15 cellular contexts compared by ENCODE assay signal in genomic region chr1:246275036-246275435, GRCh38.
A peak's percentile ranks its signal among the peaks of the same experiment; 100 is the strongest.
DNase-seq lines count a peak whose midpoint lies in the region; ATAC-seq and TF ChIP-seq lines count a peak whose summit lies in the region.
"Had no signal": no experiment of that assay in that cellular context is flagged by ENCODE, and none has a peak within 500 bp of the region (broad histone marks: within the 10 kb centered on the region; RNA-seq: fewer than 3 reads in every experiment).

No MANE protein-coding gene starts in this region.

- DNase-seq in caudate nucleus (lab: John Stamatoyannopoulos, UW) (peak in 4 of 61 donors; percentile 2 to 14 (median 9)), globus pallidus (ENCODE audit: low spot score) (peak; percentile 55), trophoblast cell (no peak), smooth muscle cell (lab: John Stamatoyannopoulos, UW; ENCODE audit: unreplicated experiment) (no peak), lower lobe of right lung (no peak), SK-N-SH (no peak)
- DNase-seq: ACHN; Caco-2; CD4-positive, alpha-beta T cell; HCEC 1CT had no signal

- TF ChIP-seq CTCF in smooth muscle cell (IDR thresholded peaks at IDR 0.05; ENCODE audit: borderline replicate concordance, insufficient read depth, poor library complexity, severe bottlenecking), result no peak
- no peak for TF ChIP-seq CTCF in lower lobe of right lung (IDR thresholded peaks at IDR 0.05)
- TF ChIP-seq CTCF in SK-N-SH (IDR thresholded peaks at IDR 0.05), result no peak

- peaks cover 7% of the 10 kb centered on the region for H3K79me1 ChIP-seq in trophoblast cell (ENCODE audit: low read length)

- H2BK120ac ChIP-seq in trophoblast cell (ENCODE audit: insufficient read depth, low read length, poor library complexity), result peak overlapping the region; percentile 11

- H4K12ac ChIP-seq in trophoblast cell (ENCODE audit: low read depth, low read length), result no peak overlapping the region

- H3K18ac ChIP-seq in trophoblast cell (ENCODE audit: low read length), result no peak overlapping the region

- H2AK5ac ChIP-seq in trophoblast cell (ENCODE audit: low read length), result no peak overlapping the region

- H3K36me3 ChIP-seq in trophoblast cell (ENCODE audit: control insufficient read depth in 1 of 2, insufficient read depth in 2 of 2, low read length in 2 of 2) (peaks cover 0 to 2% of the 10 kb centered on the region in 2 experiments), smooth muscle cell (ENCODE audit: low read depth) (no peaks in the 10 kb centered on the region), lower lobe of right lung (no peaks in the 10 kb centered on the region), SK-N-SH (replicated peaks in 1 of 2; ENCODE audit: control insufficient read depth in 1 of 2, insufficient read depth in 2 of 2, low read length in 1 of 2) (no peaks in the 10 kb centered on the region)

- H3K9me2 ChIP-seq in SK-N-SH, result no peaks in the 10 kb centered on the region

- H2AFZ ChIP-seq in trophoblast cell (ENCODE audit: insufficient read depth, low read length, poor library complexity) (no peak overlapping the region), smooth muscle cell (ENCODE audit: low read depth) (no peak overlapping the region), SK-N-SH (ENCODE audit: low read depth) (no peak overlapping the region)
- H2AFZ ChIP-seq: GM23338 had no signal

- intact Hi-C loops in lower lobe of right lung (cut with DNase I), result no loop called here

- H3K4ac ChIP-seq in trophoblast cell (ENCODE audit: low read depth, low read length), result no peak overlapping the region

- H4K8ac ChIP-seq in trophoblast cell (ENCODE audit: low read depth, low read length), result no peak overlapping the region

- peaks cover 2% of the 10 kb centered on the region for H3K79me2 ChIP-seq in trophoblast cell (ENCODE audit: control insufficient read depth, insufficient read depth, low read length, poor library complexity)
- no peaks in the 10 kb centered on the region for H3K79me2 ChIP-seq in smooth muscle cell (ENCODE audit: low read depth)
- no peaks in the 10 kb centered on the region for H3K79me2 ChIP-seq in SK-N-SH (ENCODE audit: insufficient read depth)

- no peak overlapping the region for H3K23ac ChIP-seq in trophoblast cell (ENCODE audit: low read length)

- POLR2A ChIA-PET in SK-N-SH (lab: Yijun Ruan, JAX), result no interaction called here

- no peak for TF ChIP-seq EP300 in SK-N-SH (IDR thresholded peaks at IDR 0.05; ENCODE audit: borderline replicate concordance in 1 of 2, low read depth in 1 of 2, low read length in 1 of 2)

- H2BK5ac ChIP-seq in trophoblast cell (ENCODE audit: low read depth, low read length, poor library complexity), result no peak overlapping the region

- no peak overlapping the region for H3K4me3 ChIP-seq in trophoblast cell (ENCODE audit: low read depth, low read length)
- no peak overlapping the region for H3K4me3 ChIP-seq in smooth muscle cell
- no peak overlapping the region for H3K4me3 ChIP-seq in lower lobe of right lung
- no peak overlapping the region for H3K4me3 ChIP-seq in SK-N-SH (ENCODE audit: low read depth in 2 of 2, low read length in 1 of 2)
- H3K4me3 ChIP-seq: GM23338 had no signal

- peak overlapping the region; percentile 84 for H2BK12ac ChIP-seq in trophoblast cell (ENCODE audit: low read length)

- no peak for TF ChIP-seq RAD21 in SK-N-SH (IDR thresholded peaks at IDR 0.05; ENCODE audit: low read length)

- H4K91ac ChIP-seq in trophoblast cell (ENCODE audit: low read depth, low read length), result no peak overlapping the region

- no peak for ATAC-seq in HG03196 (IDR thresholded peaks at IDR 0.05; ENCODE audit: unreplicated experiment)
- no peak for ATAC-seq in lower lobe of right lung
- ATAC-seq in HG02970 (IDR thresholded peaks at IDR 0.05; ENCODE audit: low FRiP score, unreplicated experiment), result no peak
- ATAC-seq: GM23338 had no signal

- CTCF ChIA-PET in SK-N-SH (lab: Yijun Ruan, JAX), result interaction anchor here (1.6 to 4.2 kb wide), 3 partner anchors 8 to 1121 kb away, joined by 3 to 19 read pairs (median 4); partner anchors contain the start of gene KIF26B

- no peak overlapping the region for H3K14ac ChIP-seq in trophoblast cell (ENCODE audit: low read length)

- H4K20me1 ChIP-seq in smooth muscle cell (ENCODE audit: low read depth), result no peaks in the 10 kb centered on the region
- no peaks in the 10 kb centered on the region for H4K20me1 ChIP-seq in SK-N-SH (ENCODE audit: insufficient read depth)

- H3K9me3 ChIP-seq in trophoblast cell (ENCODE audit: insufficient read depth, low read depth, low read length) (no peaks in the 10 kb centered on the region), smooth muscle cell (replicated peaks; ENCODE audit: low read depth) (no peaks in the 10 kb centered on the region), lower lobe of right lung (no peaks in the 10 kb centered on the region), SK-N-SH (no peaks in the 10 kb centered on the region)

- no peaks in the 10 kb centered on the region for H3K27me3 ChIP-seq in trophoblast cell (ENCODE audit: insufficient read depth, low read length)
- no peaks in the 10 kb centered on the region for H3K27me3 ChIP-seq in smooth muscle cell (ENCODE audit: low read depth)
- no peaks in the 10 kb centered on the region for H3K27me3 ChIP-seq in lower lobe of right lung (ENCODE audit: low read depth)
- no peaks in the 10 kb centered on the region for H3K27me3 ChIP-seq in SK-N-SH (ENCODE audit: insufficient read depth)

- H3K4me1 ChIP-seq in trophoblast cell (ENCODE audit: control insufficient read depth in 1 of 2, insufficient read depth in 2 of 2, low read length in 2 of 2) (peaks cover 4% of the 10 kb centered on the region in 2 experiments), smooth muscle cell (ENCODE audit: low read depth) (peaks cover 9% of the 10 kb centered on the region), lower lobe of right lung (no peaks in the 10 kb centered on the region), SK-N-SH (ENCODE audit: control insufficient read depth in 1 of 2, insufficient read depth in 2 of 2, low read depth in 1 of 2, low read length in 1 of 2) (no peaks in the 10 kb centered on the region; a peak in 2 of 4 replicates)
- H3K4me1 ChIP-seq: Caco-2 had no signal

- no peak overlapping the region for H3K9ac ChIP-seq in trophoblast cell (ENCODE audit: low read length)
- no peak overlapping the region for H3K9ac ChIP-seq in smooth muscle cell (ENCODE audit: low read depth)
- no peak overlapping the region for H3K9ac ChIP-seq in SK-N-SH

- H3F3A ChIP-seq in smooth muscle cell (ENCODE audit: low read depth) (peaks cover 11% of the 10 kb centered on the region), SK-N-SH (replicated peaks; ENCODE audit: insufficient read depth) (no peaks in the 10 kb centered on the region)

- peak overlapping the region; percentile 14 for H3K27ac ChIP-seq in caudate nucleus (ENCODE audit: low read depth, low read length)
- H3K27ac ChIP-seq in trophoblast cell (ENCODE audit: low read depth, low read length), result no peak overlapping the region
- peak overlapping the region; percentile 54 for H3K27ac ChIP-seq in smooth muscle cell (ENCODE audit: low read depth)
- H3K27ac ChIP-seq in lower lobe of right lung, result no peak overlapping the region
- H3K27ac ChIP-seq in SK-N-SH (ENCODE audit: low read depth in 2 of 2, low read length in 1 of 2), result no peak overlapping the region
- H3K27ac ChIP-seq: C4-2B, HL-60 had no signal

- H3K4me2 ChIP-seq in trophoblast cell (ENCODE audit: low read length) (no peak overlapping the region), smooth muscle cell (no peak overlapping the region), SK-N-SH (no peak overlapping the region)
- H3K4me2 ChIP-seq: GM23338 had no signal

- WGBS in trophoblast cell (ENCODE audit: extremely low coverage, insufficient coverage, insufficient read length), result no CpG with 5 or more reads among the region's 3 CpGs
- WGBS in smooth muscle cell (ENCODE audit: low lambda C conversion rate), result 85% methylated on average over 3 of the region's 3 CpGs
- WGBS in SK-N-SH (ENCODE audit: low lambda C conversion rate), result 96% methylated on average over 3 of the region's 3 CpGs

TF ChIP-seq in SK-N-SH, 30 proteins besides CTCF, POLR2A, EP300 and RAD21 (continues in another document):
- TF ChIP-seq FOSL2 (IDR thresholded peaks at IDR 0.05; ENCODE audit: borderline replicate concordance, low read depth), result no peak
- TF ChIP-seq FOXM1 (IDR thresholded peaks at IDR 0.05; ENCODE audit: low read depth), result no peak
- no peak for TF ChIP-seq TAF1 (IDR thresholded peaks at IDR 0.05; ENCODE audit: borderline replicate concordance, low read depth, low read length)
- TF ChIP-seq IRF3 (IDR thresholded peaks at IDR 0.05; ENCODE audit: low read depth, low read length), result no peak
- no peak for TF ChIP-seq JUND (IDR thresholded peaks at IDR 0.05)
- no peak for TF ChIP-seq RCOR1 (IDR thresholded peaks at IDR 0.05; ENCODE audit: low read length)
- no peak for TF ChIP-seq NRF1 (IDR thresholded peaks at IDR 0.05; ENCODE audit: low read depth, low read length)
- TF ChIP-seq, protein P1, sequence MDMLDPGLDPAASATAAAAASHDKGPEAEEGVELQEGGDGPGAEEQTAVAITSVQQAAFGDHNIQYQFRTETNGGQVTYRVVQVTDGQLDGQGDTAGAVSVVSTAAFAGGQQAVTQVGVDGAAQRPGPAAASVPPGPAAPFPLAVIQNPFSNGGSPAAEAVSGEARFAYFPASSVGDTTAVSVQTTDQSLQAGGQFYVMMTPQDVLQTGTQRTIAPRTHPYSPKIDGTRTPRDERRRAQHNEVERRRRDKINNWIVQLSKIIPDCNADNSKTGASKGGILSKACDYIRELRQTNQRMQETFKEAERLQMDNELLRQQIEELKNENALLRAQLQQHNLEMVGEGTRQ (IDR thresholded peaks at IDR 0.05; ENCODE audit: borderline replicate concordance, low read depth, low read length), result no peak
- no peak for TF ChIP-seq TEAD4 (IDR thresholded peaks at IDR 0.05; ENCODE audit: borderline replicate concordance, insufficient read depth)
- TF ChIP-seq SMC3 (IDR thresholded peaks at IDR 0.05; ENCODE audit: low read depth, low read length), result no peak

Comparison
In these comparisons a context has a peak if more than half of its experiments do, and no peak if none do; other contexts are left out.
1. H3K27ac ChIP-seq: peak in caudate nucleus (single experiment) and smooth muscle cell (single experiment); none in trophoblast cell (single experiment), lower lobe of right lung (single experiment) and SK-N-SH (0 of 2).